ENCODE assay signal across 8 cellular contexts in genomic region chr4:42865572-42866189, GRCh38. TPM values are rescaled to one million over a fixed set of nuclear protein-coding genes. Genes with fewer than 3 reads are reported as not detected.
DNase-seq lines count a peak whose midpoint lies in the region; ATAC-seq and TF ChIP-seq lines count a peak whose summit lies in the region.

No MANE protein-coding gene starts in this region.

- ATAC-seq in left ventricle myocardium superior (no peak), HG02870 (IDR thresholded peaks at IDR 0.05; ENCODE audit: unreplicated experiment) (peak; percentile 90), upper lobe of left lung (ENCODE audit: low FRiP score in 2 of 2) (peak; percentile 55 to 74)
- peak in 1 of 2 donors; percentile 61 for ATAC-seq in natural killer cell treated with Interleukin-12 subunit alpha and Interleukin-12 subunit beta and Interleukin-15 and Interleukin-18, amount 100 ng/mL, for 72 hours

- no peak overlapping the region for H3K4me3 ChIP-seq in left ventricle myocardium inferior
- no peak overlapping the region for H3K4me3 ChIP-seq in upper lobe of left lung

- H3K27me3 ChIP-seq in left ventricle myocardium inferior (ENCODE audit: low read depth), result peaks cover 5% of the 10 kb centered on the region
- H3K27me3 ChIP-seq in upper lobe of left lung, result no peaks in the 10 kb centered on the region

- TF ChIP-seq EP300 in upper lobe of left lung (IDR thresholded peaks at IDR 0.05), result no peak

- 15 to 29% methylated on average over 3 of the region's 3 CpGs for WGBS in upper lobe of left lung, 2 donors

- no peaks in the 10 kb centered on the region for H3K4me1 ChIP-seq in left ventricle myocardium inferior
- no peaks in the 10 kb centered on the region for H3K4me1 ChIP-seq in upper lobe of left lung

- no peaks in the 10 kb centered on the region for H3K4me1 Mint-ChIP-seq in endothelial cell (ENCODE audit: unreplicated experiment)
- peaks cover 0 to 6% of the 10 kb centered on the region in 2 donors for H3K4me1 Mint-ChIP-seq in natural killer cell treated with Interleukin-12 subunit alpha and Interleukin-12 subunit beta and Interleukin-15 and Interleukin-18, amount 100 ng/mL, for 72 hours (ENCODE audit: low read depth in 2 of 2)

- H3K36me3 ChIP-seq in left ventricle myocardium inferior (no peaks in the 10 kb centered on the region), upper lobe of left lung (no peaks in the 10 kb centered on the region)

- no peaks in the 10 kb centered on the region for H3K36me3 Mint-ChIP-seq in endothelial cell (ENCODE audit: low read depth, unreplicated experiment)
- H3K36me3 Mint-ChIP-seq in natural killer cell treated with Interleukin-12 subunit alpha and Interleukin-12 subunit beta and Interleukin-15 and Interleukin-18, amount 100 ng/mL, for 72 hours, result no peaks in the 10 kb centered on the region

- TF ChIP-seq CTCF in left ventricle myocardium inferior (IDR thresholded peaks at IDR 0.05; ENCODE audit: borderline replicate concordance) (peak; percentile 81), endothelial cell (IDR thresholded peaks at IDR 0.05; ENCODE audit: unreplicated experiment) (peak; percentile 92), upper lobe of left lung (IDR thresholded peaks at IDR 0.05) (peak; percentile 48 to 71 (median 67))

- no peak for TF ChIP-seq POLR2A in upper lobe of left lung (IDR thresholded peaks at IDR 0.05)

- no peaks in the 10 kb centered on the region for H3K27me3 Mint-ChIP-seq in endothelial cell (ENCODE audit: unreplicated experiment)
- peaks cover 28 to 53% of the 10 kb centered on the region in 2 donors for H3K27me3 Mint-ChIP-seq in natural killer cell treated with Interleukin-12 subunit alpha and Interleukin-12 subunit beta and Interleukin-15 and Interleukin-18, amount 100 ng/mL, for 72 hours

- H3K4me3 Mint-ChIP-seq in endothelial cell (ENCODE audit: unreplicated experiment), result no peak overlapping the region
- no peak overlapping the region for H3K4me3 Mint-ChIP-seq in natural killer cell treated with Interleukin-12 subunit alpha and Interleukin-12 subunit beta and Interleukin-15 and Interleukin-18, amount 100 ng/mL, for 72 hours

- intact Hi-C loops in left ventricle myocardium inferior (cut with micrococcal nuclease), result loop anchor here (5.0 kb wide), 1 partner anchor 298 kb away; no protein-coding TSS in a partner anchor
- intact Hi-C loops in left ventricle myocardium superior (cut with micrococcal nuclease), result loop anchor here (2.0 kb wide), 1 partner anchor 297 kb away; no protein-coding TSS in a partner anchor

- H3K9me3 Mint-ChIP-seq in endothelial cell (ENCODE audit: unreplicated experiment), result no peaks in the 10 kb centered on the region
- no peaks in the 10 kb centered on the region for H3K9me3 Mint-ChIP-seq in natural killer cell treated with Interleukin-12 subunit alpha and Interleukin-12 subunit beta and Interleukin-15 and Interleukin-18, amount 100 ng/mL, for 72 hours

- DNase-seq in left ventricle myocardium inferior, result no peak
- DNase-seq in left ventricle myocardium superior, result no peak
- DNase-seq in NCI-H2171 treated with DMSO at 0.1 percent for 48 hours (lab: John Stamatoyannopoulos, UW), result peak; percentile 26
- DNase-seq in activated CD4-positive, alpha-beta T cell treated with anti-CD3 and anti-CD28 coated beads for 4 hours, result peak; percentile 11 to 56
- peak; percentile 63 for DNase-seq in endothelial cell (ENCODE audit: low spot score)
- peak; percentile 69 for DNase-seq in natural killer cell treated with Interleukin-12 subunit alpha and Interleukin-12 subunit beta and Interleukin-15 and Interleukin-18, amount 100 ng/mL, for 72 hours (ENCODE audit: low spot score)
- DNase-seq in upper lobe of left lung, result peak in 1 of 2 donors; percentile 37

- no peak overlapping the region for H3K27ac ChIP-seq in left ventricle myocardium inferior (replicated peaks)
- H3K27ac ChIP-seq in upper lobe of left lung, result no peak overlapping the region

- H3K27ac Mint-ChIP-seq in endothelial cell (ENCODE audit: unreplicated experiment), result no peak overlapping the region
- H3K27ac Mint-ChIP-seq in natural killer cell treated with Interleukin-12 subunit alpha and Interleukin-12 subunit beta and Interleukin-15 and Interleukin-18, amount 100 ng/mL, for 72 hours, result no peak overlapping the region

- H3K9me3 ChIP-seq in left ventricle myocardium inferior (replicated peaks), result no peaks in the 10 kb centered on the region
- no peaks in the 10 kb centered on the region for H3K9me3 ChIP-seq in upper lobe of left lung

RNA-seq across cellular contexts. Expression of gene GRXCR1, which starts 26.8 kb away (rescaled TPM):
- total RNA-seq in left ventricle myocardium inferior (not detected), left ventricle myocardium superior (not detected), endothelial cell (ENCODE audit: unreplicated experiment) (not detected), upper lobe of left lung (not detected)
- total RNA-seq in natural killer cell treated with Interleukin-12 subunit alpha and Interleukin-12 subunit beta and Interleukin-15 and Interleukin-18, amount 100 ng/mL, for 72 hours, result not detected

Comparison
In these comparisons a context has a peak if more than half of its experiments do, and no peak if none do; other contexts are left out.
1. DNase-seq: peak in NCI-H2171 treated with DMSO at 0.1 percent for 48 hours (single experiment), activated CD4-positive, alpha-beta T cell treated with anti-CD3 and anti-CD28 coated beads for 4 hours (2 of 2), endothelial cell (single experiment) and natural killer cell treated with Interleukin-12 subunit alpha and Interleukin-12 subunit beta and Interleukin-15 and Interleukin-18, amount 100 ng/mL, for 72 hours (single experiment); none in left ventricle myocardium inferior (single experiment) and left ventricle myocardium superior (single experiment).
2. Peak in every context shown above with its lines, with median percentiles within 50 percentile points of each other: CTCF ChIP-seq.